In genomic region chr1:110600716-110601115, GRCh38 we compare ENCODE assay signal across 30 cellular contexts. TPM values are rescaled to one million over a fixed set of nuclear protein-coding genes. Genes with fewer than 3 reads are reported as not detected.
"Had no signal": no experiment of that assay in that cellular context is flagged by ENCODE, and none has a peak within 500 bp of the region (broad histone marks: within the 10 kb centered on the region; RNA-seq: fewer than 3 reads in every experiment).

No MANE protein-coding gene starts in this region.

- H3K4me3 ChIP-seq: gastrocnemius medialis, lung, mucosa of descending colon, prostate gland, sigmoid colon, thoracic aorta, tibial nerve, upper lobe of right lung, uterus had no signal

- DNase-seq: cortex of kidney; effector CD4-positive, alpha-beta T cell; foreskin fibroblast; gastrocnemius medialis; immature natural killer cell; mucosa of descending colon; naive B cell; right cardiac atrium; sigmoid colon; stimulated activated CD4-positive, alpha-beta T cell treated with anti-CD3 and anti-CD28 coated beads, Interleukin-2, amount 100 ng/mL, for 24 hours; stimulated activated CD4-positive, alpha-beta T cell treated with anti-CD3 and anti-CD28 coated beads, Interleukin-4, amount 100 ng/mL, for 24 hours; stimulated activated naive CD4-positive, alpha-beta T cell treated with Interleukin-2 at 50 U/mL for 16 hours; substantia nigra; upper lobe of right lung; uterus had no signal

- H3K27ac Mint-ChIP-seq: immature natural killer cell; memory B cell; mesothelial cell of epicardium; naive B cell; natural killer cell treated with Interleukin-12 subunit alpha and Interleukin-12 subunit beta and Interleukin-15 and Interleukin-18, amount 100 ng/mL, for 72 hours; stimulated activated effector memory CD8-positive, alpha-beta T cell treated with anti-CD3 and anti-CD28 coated beads, Interleukin-12 subunit alpha, Interleukin-12 subunit beta, amount 100 ng/mL, for 72 hours had no signal

- H3K4me3 Mint-ChIP-seq: immature natural killer cell; memory B cell; mesothelial cell of epicardium; naive B cell; natural killer cell treated with Interleukin-12 subunit alpha and Interleukin-12 subunit beta and Interleukin-15 and Interleukin-18, amount 100 ng/mL, for 72 hours; neural crest cell; stimulated activated effector memory CD8-positive, alpha-beta T cell treated with anti-CD3 and anti-CD28 coated beads, Interleukin-12 subunit alpha, Interleukin-12 subunit beta, amount 100 ng/mL, for 72 hours had no signal

- H3K27ac ChIP-seq: epithelial cell of prostate, gastrocnemius medialis, neutrophil, parathyroid adenoma, prostate gland, sigmoid colon, thoracic aorta, tibial nerve, upper lobe of right lung, uterus had no signal

- H3K4me1 ChIP-seq: parathyroid adenoma, prostate gland had no signal

- H3K9me3 ChIP-seq: gastrocnemius medialis, mucosa of descending colon, neutrophil, prostate gland, sigmoid colon, thoracic aorta, tibial nerve, upper lobe of right lung, uterus had no signal

- H3K9me3 Mint-ChIP-seq: immature natural killer cell; memory B cell; mesothelial cell of epicardium; naive B cell; natural killer cell treated with Interleukin-12 subunit alpha and Interleukin-12 subunit beta and Interleukin-15 and Interleukin-18, amount 100 ng/mL, for 72 hours; neural crest cell; stimulated activated effector memory CD8-positive, alpha-beta T cell treated with anti-CD3 and anti-CD28 coated beads, Interleukin-12 subunit alpha, Interleukin-12 subunit beta, amount 100 ng/mL, for 72 hours had no signal

- H3K36me3 Mint-ChIP-seq: immature natural killer cell; memory B cell; mesothelial cell of epicardium; naive B cell; natural killer cell treated with Interleukin-12 subunit alpha and Interleukin-12 subunit beta and Interleukin-15 and Interleukin-18, amount 100 ng/mL, for 72 hours; stimulated activated effector memory CD8-positive, alpha-beta T cell treated with anti-CD3 and anti-CD28 coated beads, Interleukin-12 subunit alpha, Interleukin-12 subunit beta, amount 100 ng/mL, for 72 hours had no signal

- H3K36me3 ChIP-seq: gastrocnemius medialis, neutrophil, prostate gland, sigmoid colon, thoracic aorta, upper lobe of right lung, uterus had no signal

- ATAC-seq: esophagus mucosa; gastrocnemius medialis; mucosa of descending colon; natural killer cell treated with Interleukin-12 subunit alpha and Interleukin-12 subunit beta and Interleukin-15 and Interleukin-18, amount 100 ng/mL, for 72 hours; right cardiac atrium; stimulated activated effector memory CD8-positive, alpha-beta T cell treated with anti-CD3 and anti-CD28 coated beads, Interleukin-12 subunit alpha, Interleukin-12 subunit beta, amount 100 ng/mL, for 72 hours; upper lobe of right lung had no signal

- H3K4me1 Mint-ChIP-seq: memory B cell had no signal

RNA-seq across cellular contexts. Expression of gene KCNA2, which starts 5.4 kb away (rescaled TPM):
- total RNA-seq: dermis microvascular lymphatic vessel endothelial cell, glomerular endothelial cell had no signal
